18 cellular contexts compared by ENCODE assay signal in the genomic region with DNA sequence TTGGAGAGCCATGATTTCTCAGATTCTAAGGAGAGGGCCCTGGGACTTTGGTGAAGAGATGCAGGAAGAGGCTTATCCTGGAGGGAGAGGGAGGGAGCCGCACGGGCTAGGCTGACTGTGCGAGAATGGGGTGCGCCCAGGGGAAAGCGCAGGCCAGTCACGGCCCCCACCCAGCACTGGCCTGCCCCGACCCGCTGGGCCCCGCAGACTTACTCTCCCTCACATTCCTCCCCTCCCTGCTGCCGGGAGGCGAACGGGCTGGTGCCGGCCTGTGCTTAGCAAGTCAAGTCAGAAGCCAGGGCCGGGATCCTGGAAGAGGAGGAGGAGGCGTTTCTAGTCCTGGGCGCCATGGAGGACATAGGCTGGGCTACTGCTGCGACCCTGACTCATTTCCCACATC.
DNase-seq lines count a peak whose midpoint lies in the region; ATAC-seq and TF ChIP-seq lines count a peak whose summit lies in the region.
"Had no signal": no experiment of that assay in that cellular context is flagged by ENCODE, and none has a peak within 500 bp of the region (broad histone marks: within the 10 kb centered on the region; RNA-seq: fewer than 3 reads in every experiment).

No MANE protein-coding gene starts in this region.

- H3K9ac ChIP-seq in HUES64 (ENCODE audit: low read depth, low read length), result peak overlapping the region; percentile 0; the same call in 1 of the 2 replicates
- H3K9ac ChIP-seq: KMS-11 had no signal

- H3K4me3 ChIP-seq in HUES64 (ENCODE audit: low read length), result peak overlapping the region; percentile 50
- H3K4me3 ChIP-seq in suprapubic skin, result no peak overlapping the region
- no peak overlapping the region for H3K4me3 ChIP-seq in Peyer's patch
- H3K4me3 ChIP-seq: tibial artery had no signal

- H3K27me3 ChIP-seq in HUES64 (ENCODE audit: insufficient read depth, low read length), result no peaks in the 10 kb centered on the region
- H3K27me3 ChIP-seq in suprapubic skin, result no peaks in the 10 kb centered on the region
- H3K27me3 ChIP-seq in Peyer's patch, result no peaks in the 10 kb centered on the region
- H3K27me3 ChIP-seq: tibial artery had no signal

- TF ChIP-seq EP300 in suprapubic skin (IDR thresholded peaks at IDR 0.05), result no peak

- TF ChIP-seq CTCF in suprapubic skin (IDR thresholded peaks at IDR 0.05) (no peak), Peyer's patch (IDR thresholded peaks at IDR 0.05) (no peak)

- H3K27ac ChIP-seq in HUES64 (ENCODE audit: low read depth, low read length), result no peak overlapping the region
- H3K27ac ChIP-seq in epithelial cell of prostate, result peak overlapping the region; percentile 70
- peak overlapping the region; percentile 19 for H3K27ac ChIP-seq in suprapubic skin
- no peak overlapping the region for H3K27ac ChIP-seq in Peyer's patch
- H3K27ac ChIP-seq: KMS-11, tibial artery had no signal

- peak; percentile 70 for DNase-seq in epithelial cell of prostate (ENCODE audit: low read depth, low spot score)
- DNase-seq in left kidney (ENCODE audit: low read depth, low spot score), result peak; percentile 70
- DNase-seq in suprapubic skin (ENCODE audit: low spot score in 2 of 2), result no peak
- DNase-seq in HK-2 (ENCODE audit: unreplicated experiment), result no peak
- no peak for DNase-seq in Peyer's patch
- DNase-seq: activated CD4-positive, alpha-beta memory T cell treated with anti-CD3 and anti-CD28 coated beads for 36 hours; DND-41; kidney glomerular epithelial cell; midbrain; NCI-H2081; NCI-H510A; stimulated activated CD4-positive, alpha-beta T cell treated with anti-CD3 and anti-CD28 coated beads, Interleukin-15, amount 100 ng/mL, for 24 hours; tibial artery had no signal

- 15% methylated on average over 17 of the region's 17 CpGs for WGBS in HUES64
- 57% methylated on average over 12 of the region's 17 CpGs for WGBS in suprapubic skin

- ATAC-seq in GM19397 (IDR thresholded peaks at IDR 0.05; ENCODE audit: unreplicated experiment), result no peak
- ATAC-seq: activated naive CD4-positive, alpha-beta T cell treated with anti-CD3 and anti-CD28 coated beads, Interleukin-2, amount 50 U/mL, for 72 hours; stimulated activated memory B cell treated with anti-CD40 and anti-IgM and Interleukin-4, amounts not matched to agents 10 μg/mL and 1 μg/mL and 100 μg/mL, for 72 hours had no signal

- TF ChIP-seq POLR2A in suprapubic skin (IDR thresholded peaks at IDR 0.05), result no peak
- no peak for TF ChIP-seq POLR2A in Peyer's patch (IDR thresholded peaks at IDR 0.05)

- H3K9me3 ChIP-seq in HUES64 (ENCODE audit: insufficient read depth, low read depth, low read length) (no peaks in the 10 kb centered on the region), suprapubic skin (no peaks in the 10 kb centered on the region), Peyer's patch (no peaks in the 10 kb centered on the region)
- H3K9me3 ChIP-seq: tibial artery had no signal

- no peaks in the 10 kb centered on the region for H3K36me3 ChIP-seq in HUES64 (ENCODE audit: insufficient read depth, low read length)
- peaks cover 16% of the 10 kb centered on the region for H3K36me3 ChIP-seq in suprapubic skin
- peaks cover 0 to 36% (median 0%) of the 10 kb centered on the region in 3 donors for H3K36me3 ChIP-seq in Peyer's patch

- peaks cover 23% of the 10 kb centered on the region for H3K4me1 ChIP-seq in HUES64 (ENCODE audit: insufficient read depth, low read length)
- peaks cover 34% of the 10 kb centered on the region for H3K4me1 ChIP-seq in suprapubic skin
- no peaks in the 10 kb centered on the region for H3K4me1 ChIP-seq in Peyer's patch
- H3K4me1 ChIP-seq: tibial artery had no signal

Comparison
In these comparisons a context has a peak if more than half of its experiments do, and no peak if none do; other contexts are left out.
1. H3K27ac ChIP-seq: peak in epithelial cell of prostate (single experiment) and suprapubic skin (single experiment); none in HUES64 (single experiment) and Peyer's patch (0 of 4).
2. DNase-seq: peak in epithelial cell of prostate (single experiment) and left kidney (single experiment); none in suprapubic skin (0 of 2), HK-2 (single experiment) and Peyer's patch (0 of 3).